In genomic region chr1:10063878-10064277, GRCh38 we compare ENCODE assay signal across 23 cellular contexts. TPM values are rescaled to one million over a fixed set of nuclear protein-coding genes. Genes with fewer than 3 reads are reported as not detected.
A peak's percentile ranks its signal among the peaks of the same experiment; 100 is the strongest.
DNase-seq lines count a peak whose midpoint lies in the region; ATAC-seq and TF ChIP-seq lines count a peak whose summit lies in the region.
"Had no signal": no experiment of that assay in that cellular context is flagged by ENCODE, and none has a peak within 500 bp of the region (broad histone marks: within the 10 kb centered on the region; RNA-seq: fewer than 3 reads in every experiment).

No MANE protein-coding gene starts in this region.

- H3K36me3 ChIP-seq in GM23338 (ENCODE audit: insufficient read depth) (no peaks in the 10 kb centered on the region; the same call in 1 of the 2 replicates), psoas muscle (ENCODE audit: insufficient read depth in 1 of 2, low read depth in 1 of 2) (no peaks in the 10 kb centered on the region)
- H3K36me3 ChIP-seq: esophagus muscularis mucosa had no signal

- H4K20me1 ChIP-seq in GM23338 (replicated peaks; ENCODE audit: insufficient read depth): peaks cover 15% of the 10 kb centered on the region

- DNase-seq in GM23338 (ENCODE audit: low spot score) (no peak), WTC11 (ENCODE audit: low spot score) (no peak), psoas muscle (no peak), inferior parietal cortex (ENCODE audit: extremely low spot score) (no peak), NCI-H1417 treated with DMSO at 0.1 percent for 48 hours (lab: John Stamatoyannopoulos, UW) (no peak)
- DNase-seq: activated CD8-positive, alpha-beta memory T cell treated with anti-CD3 and anti-CD28 coated beads, Interleukin-2, amount 50 U/mL, for 48 hours; activated naive CD8-positive, alpha-beta T cell treated with anti-CD3 and anti-CD28 coated beads for 36 hours; cerebellar nuclear complex; GDM1; islet precursor cell; lower lobe of right lung; NCI-H1048; NCI-H187; NCI-H69; upper lobe of left lung; WERI-Rb-1 had no signal

- intact Hi-C loops in psoas muscle (cut with DNase I): no loop called here

- H3F3A ChIP-seq in GM23338 (replicated peaks; ENCODE audit: low read depth): 0 out of 2 replicates have a peak, but pooled peaks cover 3% of the 10 kb centered on the region

- POLR2A ChIA-PET in WTC11 (lab: Charles Lee): interaction anchor here (0.7 kb wide), 1 partner anchor 15 kb away, joined by 5 read pairs; no protein-coding TSS in a partner anchor

- H3K27ac ChIP-seq in GM23338 (ENCODE audit: low read depth) (peak overlapping the region; percentile 12; the same call in 1 of the 2 replicates), psoas muscle (peak overlapping the region; percentile 51)
- H3K27ac ChIP-seq: esophagus muscularis mucosa, gastroesophageal sphincter, lower lobe of right lung, upper lobe of left lung, WERI-Rb-1 had no signal

- no peaks in the 10 kb centered on the region for H3K9me3 ChIP-seq in psoas muscle
- H3K9me3 ChIP-seq: esophagus muscularis mucosa, gastroesophageal sphincter, lower lobe of right lung, upper lobe of left lung had no signal

- H3K4me3 ChIP-seq in GM23338 (no peak overlapping the region), psoas muscle (no peak overlapping the region)
- H3K4me3 ChIP-seq: esophagus muscularis mucosa, gastroesophageal sphincter, lower lobe of right lung, upper lobe of left lung had no signal

- no peak overlapping the region for H2AFZ ChIP-seq in GM23338

- H3K27ac Mint-ChIP-seq in GM23338: no peak overlapping the region; the same call in 1 of the 2 replicates
- H3K27ac Mint-ChIP-seq in WTC11: peak overlapping the region; percentile 94
- H3K27ac Mint-ChIP-seq: activated T-helper 2 cell treated with anti-CD3 and anti-CD28 coated beads, Interferon-gamma antibody, Interleukin-2, Interleukin-4, amounts not matched to agents 10 μg/mL and 5 μg/mL and 100 μg/mL, durations not matched to agents 14 hours and 24 hours and 36 hours had no signal

- CTCF ChIA-PET in WTC11 (lab: Charles Lee): interaction anchor here (0.5 to 1.5 kb wide), 2 partner anchors 29 to 89 kb away, joined by 4 read pairs; no protein-coding TSS in a partner anchor

- no peak overlapping the region for H3K4me3 Mint-ChIP-seq in GM23338
- no peak overlapping the region for H3K4me3 Mint-ChIP-seq in WTC11
- H3K4me3 Mint-ChIP-seq: activated naive CD8-positive, alpha-beta T cell treated with anti-CD3 and anti-CD28 coated beads for 36 hours; neural crest cell had no signal

- no peaks in the 10 kb centered on the region for H3K9me3 Mint-ChIP-seq in GM23338
- no peaks in the 10 kb centered on the region for H3K9me3 Mint-ChIP-seq in WTC11
- H3K9me3 Mint-ChIP-seq: activated naive CD8-positive, alpha-beta T cell treated with anti-CD3 and anti-CD28 coated beads for 36 hours; activated T-helper 2 cell treated with anti-CD3 and anti-CD28 coated beads, Interferon-gamma antibody, Interleukin-2, Interleukin-4, amounts not matched to agents 10 μg/mL and 5 μg/mL and 100 μg/mL, durations not matched to agents 14 hours and 24 hours and 36 hours; neural crest cell had no signal

- H3K4me1 ChIP-seq in GM23338 (ENCODE audit: insufficient read depth) (peaks cover 32% of the 10 kb centered on the region; the same call in 1 of the 2 replicates), psoas muscle (peaks cover 56% of the 10 kb centered on the region)

- H3K27me3 Mint-ChIP-seq in GM23338 (ENCODE audit: insufficient read depth, low read depth, poor library complexity) (peaks cover 2% of the 10 kb centered on the region), WTC11 (ENCODE audit: low read depth) (no peaks in the 10 kb centered on the region)
- H3K27me3 Mint-ChIP-seq: activated naive CD8-positive, alpha-beta T cell treated with anti-CD3 and anti-CD28 coated beads for 36 hours had no signal

- TF ChIP-seq CTCF in GM23338 (conservative IDR thresholded peaks at IDR 0.05; ENCODE audit: low read depth in 2 of 2) (no peak), WTC11 (IDR thresholded peaks at IDR 0.05) (no peak), psoas muscle (IDR thresholded peaks at IDR 0.05) (no peak)

- H3K27me3 ChIP-seq in GM23338 (ENCODE audit: insufficient read depth) (no peaks in the 10 kb centered on the region), psoas muscle (ENCODE audit: insufficient read depth in 3 of 3, low read length in 2 of 3) (no peaks in the 10 kb centered on the region)
- H3K27me3 ChIP-seq: esophagus muscularis mucosa, gastroesophageal sphincter, upper lobe of left lung had no signal

- H3K4me1 Mint-ChIP-seq in GM23338 (peaks cover 26% of the 10 kb centered on the region), WTC11 (peaks cover 35% of the 10 kb centered on the region)

- H3K4me2 ChIP-seq in GM23338: no peak overlapping the region

- H3K36me3 Mint-ChIP-seq in GM23338 (ENCODE audit: low read depth) (no peaks in the 10 kb centered on the region), WTC11 (no peaks in the 10 kb centered on the region)
- H3K36me3 Mint-ChIP-seq: activated naive CD8-positive, alpha-beta T cell treated with anti-CD3 and anti-CD28 coated beads for 36 hours had no signal

- WGBS in psoas muscle, 3 donors: 72 to 86% (median 76%) methylated on average over 7 of the region's 7 CpGs

- no peaks in the 10 kb centered on the region for H3K9me2 ChIP-seq in GM23338 (ENCODE audit: insufficient read depth)

- peaks cover 97% of the 10 kb centered on the region for H3K79me2 ChIP-seq in GM23338 (replicated peaks; ENCODE audit: insufficient read depth)

- ATAC-seq in GM23338: peak; percentile 23
- no peak for ATAC-seq in WTC11
- ATAC-seq in esophagus mucosa: peak; percentile 97
- peak in 2 of 4 donors; percentile 18 to 66 for ATAC-seq in psoas muscle
- ATAC-seq in HG02884 (IDR thresholded peaks at IDR 0.05; ENCODE audit: unreplicated experiment): no peak
- no peak for ATAC-seq in HG03108 (IDR thresholded peaks at IDR 0.05; ENCODE audit: unreplicated experiment)
- ATAC-seq: gastroesophageal sphincter, lower lobe of right lung had no signal

TF ChIP-seq in WTC11, 78 proteins besides CTCF, POLR2A, EP300 and RAD21 (continues in another document):
- no peak for TF ChIP-seq ZNF512 (CRISPR knock-in tag; IDR thresholded peaks at IDR 0.05; ENCODE audit: borderline replicate concordance)
- TF ChIP-seq CBFB (CRISPR knock-in tag; IDR thresholded peaks at IDR 0.05; ENCODE audit: low read depth): no peak
- no peak for TF ChIP-seq NR3C1 (CRISPR knock-in tag; conservative IDR thresholded peaks at IDR 0.05; ENCODE audit: low read depth)
- TF ChIP-seq ZNF532 (CRISPR knock-in tag; IDR thresholded peaks at IDR 0.05; ENCODE audit: borderline replicate concordance): no peak

RNA-seq across cellular contexts. Expression of gene UBE4B, which starts 31.1 kb away (rescaled TPM):
- total RNA-seq in GM23338 (2014; rRNA removed; shearing (Covaris generic)): 76.5 and 115 TPM in 2 replicates
- polyA plus RNA-seq in GM23338 (2016; fragmentation: Nextera tagmentation; extraction: Ambion mirVana) (27.9 and 28.4 TPM in 2 replicates), psoas muscle (10 to 100 TPM; 28.8 to 88.0 (median 29.8) TPM)
- total RNA-seq in WTC11 (2021) (78.0 to 80.8 TPM (median 79.6 TPM) in 3 replicates), esophagus mucosa (38.1 TPM), psoas muscle (10 to 100 TPM; 48.3 to 90.9 (median 60.7) TPM)

Comparison
In these comparisons a context has a peak if more than half of its experiments do, and no peak if none do; other contexts are left out.
1. ATAC-seq: peak in GM23338 (single experiment) and esophagus mucosa (single experiment); none in WTC11 (single experiment), HG02884 (single experiment) and HG03108 (single experiment).